ENCODE assay signal across 18 cellular contexts in genomic region chr17:281365-281999, GRCh38.
"Had no signal": no experiment of that assay in that cellular context is flagged by ENCODE, and none has a peak within 500 bp of the region (broad histone marks: within the 10 kb centered on the region; RNA-seq: fewer than 3 reads in every experiment).

No MANE protein-coding gene starts in this region.

- H3K4me3 ChIP-seq: ascending aorta, breast epithelium, mucosa of descending colon, right atrium auricular region had no signal

- ATAC-seq: activated T-cell treated with anti-CD3 and anti-CD28 coated beads, Interleukin-2, amount 50 U/mL, for 4 hours; left colon; mucosa of descending colon; naive thymus-derived CD4-positive, alpha-beta T cell; stimulated activated naive CD8-positive, alpha-beta T cell treated with anti-CD3 and anti-CD28 coated beads, Interleukin-15, amount 100 ng/mL, for 72 hours; T-cell had no signal

- DNase-seq: activated CD4-positive, alpha-beta memory T cell treated with anti-CD3 and anti-CD28 coated beads, Interleukin-2, amount 10 ng/mL, durations not matched to agents 7 days and 5 days; activated gamma-delta T cell; activated naive CD8-positive, alpha-beta T cell treated with anti-CD3 and anti-CD28 coated beads, Interleukin-2, amount 10 ng/mL, durations not matched to agents 7 days and 5 days; activated T-cell treated with anti-CD3 and anti-CD28 coated beads, Interleukin-2, amount 50 U/mL, for 4 hours; dermis blood vessel endothelial cell; foreskin melanocyte; left colon; mammary epithelial cell; naive thymus-derived CD4-positive, alpha-beta T cell; SK-N-SH; T-cell; T1000 had no signal

- H3K9ac ChIP-seq: SK-N-SH had no signal

- H3K27me3 ChIP-seq: ascending aorta, breast epithelium, right atrium auricular region had no signal

- H3K4me1 ChIP-seq: ascending aorta, breast epithelium, right atrium auricular region had no signal

- H3K9me3 ChIP-seq: ascending aorta, breast epithelium, mucosa of descending colon, SK-N-SH had no signal

- H3K36me3 ChIP-seq: ascending aorta, breast epithelium, right atrium auricular region had no signal

- H3K27ac ChIP-seq: ascending aorta, breast epithelium, epithelial cell of prostate, right atrium auricular region had no signal
